ENCODE assay signal across 11 cellular contexts in genomic region chr14:96225745-96226151, GRCh38. TPM values are rescaled to one million over a fixed set of nuclear protein-coding genes. Genes with fewer than 3 reads are reported as not detected.
A peak's percentile ranks its signal among the peaks of the same experiment; 100 is the strongest.
DNase-seq lines count a peak whose midpoint lies in the region; TF ChIP-seq lines count a peak whose summit lies in the region.
"Had no signal": no experiment of that assay in that cellular context is flagged by ENCODE, and none has a peak within 500 bp of the region (broad histone marks: within the 10 kb centered on the region; RNA-seq: fewer than 3 reads in every experiment).

No MANE protein-coding gene starts in this region.

- no peak overlapping the region for H3K56ac ChIP-seq in mesendoderm (ENCODE audit: low read length)

- H3K4ac ChIP-seq in mesendoderm (ENCODE audit: low read depth, low read length) = no peak overlapping the region

- H3K4me1 ChIP-seq in mesendoderm (ENCODE audit: control insufficient read depth, low read depth, low read length) = no peaks in the 10 kb centered on the region

- no peaks in the 10 kb centered on the region for H3K79me2 ChIP-seq in mesendoderm (ENCODE audit: control insufficient read depth, insufficient read depth, low read length)

- no peak overlapping the region for H2BK5ac ChIP-seq in mesendoderm (ENCODE audit: low read length)

- H3K9ac ChIP-seq in mesendoderm (ENCODE audit: low read length) = no peak overlapping the region

- WGBS in mesendoderm (ENCODE audit: extremely low coverage, insufficient coverage, low lambda C conversion rate) = no CpG with 5 or more reads among the region's 5 CpGs

- no peaks in the 10 kb centered on the region for H3K27me3 ChIP-seq in mesendoderm (ENCODE audit: insufficient read depth, low read length, poor library complexity)
- H3K27me3 ChIP-seq: stomach had no signal

- no peak overlapping the region for H3K18ac ChIP-seq in mesendoderm (ENCODE audit: low read length)

- H2BK120ac ChIP-seq in mesendoderm (ENCODE audit: low read depth, low read length) = no peak overlapping the region

- CTCF ChIA-PET in AG04449 (lab: Yijun Ruan, JAX) = interaction anchor here (0.8 to 3.1 kb wide), 10 partner anchors 13 to 125 kb away, joined by 3 to 9 read pairs (median 4); partner anchors contain the start of gene BDKRB1

- peak; percentile 60 for TF ChIP-seq CTCF in AG04449 (IDR thresholded peaks at IDR 0.05; ENCODE audit: insufficient read depth, low read length, missing control alignments)

- no peak overlapping the region for H3K4me3 ChIP-seq in AG04449 (ENCODE audit: low read depth, low read length)
- no peak overlapping the region for H3K4me3 ChIP-seq in mesendoderm (ENCODE audit: low read length)
- H3K4me3 ChIP-seq: stomach had no signal

- H4K8ac ChIP-seq in mesendoderm (ENCODE audit: low read depth, low read length) = no peak overlapping the region

- no peaks in the 10 kb centered on the region for H3K79me1 ChIP-seq in mesendoderm (ENCODE audit: low read length)

- H2BK15ac ChIP-seq in mesendoderm (replicated peaks; ENCODE audit: low read depth) = no peak overlapping the region

- H4K5ac ChIP-seq in mesendoderm (ENCODE audit: low read length) = no peak overlapping the region

- POLR2A ChIA-PET in AG04449 (lab: Yijun Ruan, JAX) = interaction anchor here (0.7 to 0.9 kb wide), 2 partner anchors 26 to 30 kb away, joined by 3 to 4 read pairs; partner anchors contain the start of gene BDKRB1

- no peak overlapping the region for H3K23ac ChIP-seq in mesendoderm (ENCODE audit: low read length)

- H3K36me3 ChIP-seq in mesendoderm (ENCODE audit: control insufficient read depth, insufficient read depth, low read length) = no peaks in the 10 kb centered on the region
- H3K36me3 ChIP-seq: stomach had no signal

- no peak overlapping the region for H3K4me2 ChIP-seq in mesendoderm (ENCODE audit: low read length)

- DNase-seq in AG04449 (ENCODE audit: low read depth, low spot score) (peak; percentile 21), HS-5 (ENCODE audit: low read depth) (peak; percentile 49), ecto neural progenitor cell (ENCODE audit: low spot score) (peak; percentile 64), mesendoderm (peak; percentile 62), DMS153 treated with DMSO at 0.1 percent for 48 hours (lab: John Stamatoyannopoulos, UW; ENCODE audit: unreplicated experiment) (no peak), NCI-H2107 (lab: John Stamatoyannopoulos, UW) (no peak), pons (ENCODE audit: low spot score) (no peak), RKO (ENCODE audit: low spot score) (no peak)
- DNase-seq: Calu3, NCI-H187, stomach had no signal

- no peak overlapping the region for H2AK5ac ChIP-seq in mesendoderm (ENCODE audit: low read length)

- no peak overlapping the region for H3K27ac ChIP-seq in mesendoderm (ENCODE audit: low read depth, low read length)

RNA-seq across cellular contexts. Expression of gene BDKRB2, which starts 21.1 kb away (rescaled TPM):
- polyA plus RNA-seq in mesendoderm (2013, experiment 1 of 2) = 3.1 TPM
- 3.3 TPM for polyA plus RNA-seq in mesendoderm (2013, experiment 2 of 2)

RNA-seq across cellular contexts. Expression of gene BDKRB1, which starts 30.3 kb away (rescaled TPM):
- polyA plus RNA-seq in mesendoderm (2013, experiment 1 of 2) = 0.56 TPM
- 0.53 TPM for polyA plus RNA-seq in mesendoderm (2013, experiment 2 of 2)

Comparison
In these comparisons a context has a peak if more than half of its experiments do, and no peak if none do; other contexts are left out.
1. DNase-seq: peak in AG04449 (single experiment), HS-5 (single experiment), ecto neural progenitor cell (single experiment) and mesendoderm (single experiment); none in DMS153 treated with DMSO at 0.1 percent for 48 hours (single experiment), NCI-H2107 (single experiment), pons (single experiment) and RKO (single experiment).